27 cellular contexts compared by ENCODE assay signal in the genomic region with DNA sequence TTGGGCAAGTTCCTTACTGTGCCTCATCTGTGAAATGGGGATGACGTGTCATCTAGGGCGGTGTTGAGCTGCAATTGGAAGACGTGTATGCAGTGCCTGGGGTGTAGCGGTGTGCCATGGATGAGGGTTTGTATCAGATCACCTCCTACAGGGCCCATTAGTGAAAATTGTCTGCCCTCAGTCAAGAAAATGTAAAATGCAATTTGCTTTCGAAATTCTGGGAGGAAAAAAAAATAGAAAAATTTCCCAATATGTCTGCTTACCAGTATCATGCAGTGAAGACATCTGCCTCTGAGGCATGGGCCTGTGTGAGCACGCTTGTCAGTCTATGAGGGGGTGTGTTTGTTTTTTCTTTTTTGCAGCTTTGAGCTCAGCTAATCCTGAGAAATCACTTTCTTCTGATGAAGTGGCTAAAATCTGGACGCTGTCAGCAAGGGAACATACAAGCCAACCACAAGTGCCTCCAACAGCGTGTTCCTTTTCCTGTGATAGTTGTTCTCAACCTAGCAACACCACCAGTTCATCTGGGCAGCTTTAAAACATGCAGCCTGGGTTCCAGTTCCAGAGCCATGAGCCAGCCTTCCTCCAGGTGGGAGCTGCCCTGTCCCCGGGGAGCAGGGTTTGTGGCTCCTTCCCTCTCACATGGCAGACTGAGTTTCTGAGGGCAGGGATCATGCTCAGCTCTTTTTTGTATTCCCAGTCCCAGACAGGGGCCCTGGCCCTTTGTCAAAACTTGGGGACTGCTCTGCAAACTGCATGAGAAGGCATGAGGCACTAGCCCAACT. TPM values are rescaled to one million over a fixed set of nuclear protein-coding genes. Genes with fewer than 3 reads are reported as not detected.
DNase-seq lines count a peak whose midpoint lies in the region; ATAC-seq and TF ChIP-seq lines count a peak whose summit lies in the region.
"Had no signal": no experiment of that assay in that cellular context is flagged by ENCODE, and none has a peak within 500 bp of the region (broad histone marks: within the 10 kb centered on the region; RNA-seq: fewer than 3 reads in every experiment).

No MANE protein-coding gene starts in this region.

- no peaks in the 10 kb centered on the region for H3K36me3 ChIP-seq in RWPE2 (ENCODE audit: low read depth)
- H3K36me3 ChIP-seq in endodermal cell (ENCODE audit: control insufficient read depth, insufficient read depth, low read length) = no peaks in the 10 kb centered on the region
- peaks cover 0 to 2% of the 10 kb centered on the region in 2 donors for H3K36me3 ChIP-seq in neuronal stem cell (replicated peaks in 1 of 2; ENCODE audit: control insufficient read depth in 2 of 2, insufficient read depth in 2 of 2, low read length in 2 of 2)
- H3K36me3 ChIP-seq: HAP-1, Peyer's patch, thoracic aorta had no signal

- ATAC-seq in RWPE2 (ENCODE audit: low read depth) (peak; percentile 47; the same call in 2 of the 3 replicates), GM21367 (IDR thresholded peaks at IDR 0.05; ENCODE audit: unreplicated experiment) (no peak), left ventricle myocardium superior (no peak), GM21390 (IDR thresholded peaks at IDR 0.05; ENCODE audit: unreplicated experiment) (no peak)
- ATAC-seq: activated CD8-positive, alpha-beta T cell treated with anti-CD3 and anti-CD28 coated beads, Interleukin-2, amount 10 ng/mL, durations not matched to agents 7 days and 5 days; body of pancreas; natural killer cell; stimulated activated naive B cell treated with anti-CD40 and anti-IgM and Interleukin-4, amounts not matched to agents 10 μg/mL and 1 μg/mL and 100 μg/mL, for 72 hours had no signal

- peak overlapping the region; percentile 31 for H2AK5ac ChIP-seq in neuronal stem cell (ENCODE audit: low read depth, low read length)

- H3K4ac ChIP-seq in neuronal stem cell (ENCODE audit: low read length) = no peak overlapping the region

- H3K9me3 ChIP-seq in RWPE2 (ENCODE audit: severe bottlenecking) (no peaks in the 10 kb centered on the region), endodermal cell (ENCODE audit: control insufficient read depth, low read length) (no peaks in the 10 kb centered on the region), neuronal stem cell (replicated peaks in 1 of 2; ENCODE audit: control insufficient read depth in 2 of 2, insufficient read depth in 1 of 2, low read depth in 1 of 2, low read length in 2 of 2) (no peaks in the 10 kb centered on the region)
- H3K9me3 ChIP-seq: body of pancreas, HAP-1, Peyer's patch, SK-N-SH, thoracic aorta had no signal

- H2BK12ac ChIP-seq in neuronal stem cell (ENCODE audit: low read length) = no peak overlapping the region

- H3K23ac ChIP-seq in neuronal stem cell (ENCODE audit: low read depth, low read length, poor library complexity) = no peak overlapping the region

- H3K27ac Mint-ChIP-seq in endodermal cell = no peak overlapping the region
- H3K27ac Mint-ChIP-seq: activated CD8-positive, alpha-beta T cell treated with anti-CD3 and anti-CD28 coated beads, Interleukin-2, amount 10 ng/mL, durations not matched to agents 7 days and 5 days; activated naive CD4-positive, alpha-beta T cell treated with anti-CD3 and anti-CD28 coated beads, Interleukin-2, amount 50 U/mL, for 24 hours; activated T-cell treated with anti-CD3 and anti-CD28 coated beads, Interleukin-2, amount 50 U/mL, for 24 hours; CD4-positive, CD25-positive, alpha-beta regulatory T cell; natural killer cell; stimulated activated naive B cell treated with anti-CD40 and anti-IgM and Interleukin-4, amounts not matched to agents 10 μg/mL and 1 μg/mL and 100 μg/mL, for 72 hours had no signal

- H3K79me1 ChIP-seq in neuronal stem cell (ENCODE audit: low read depth, low read length) = no peaks in the 10 kb centered on the region

- H3K9me3 Mint-ChIP-seq in endodermal cell = no peaks in the 10 kb centered on the region
- H3K9me3 Mint-ChIP-seq: activated naive CD4-positive, alpha-beta T cell treated with anti-CD3 and anti-CD28 coated beads, Interleukin-2, amount 50 U/mL, for 24 hours; activated T-cell treated with anti-CD3 and anti-CD28 coated beads, Interleukin-2, amount 50 U/mL, for 24 hours; CD4-positive, CD25-positive, alpha-beta regulatory T cell; natural killer cell; stimulated activated naive B cell treated with anti-CD40 and anti-IgM and Interleukin-4, amounts not matched to agents 10 μg/mL and 1 μg/mL and 100 μg/mL, for 72 hours had no signal

- no peak overlapping the region for H3K27ac ChIP-seq in RWPE2 (ENCODE audit: poor library complexity, severe bottlenecking)
- no peak overlapping the region for H3K27ac ChIP-seq in endodermal cell (ENCODE audit: low read depth, low read length)
- H3K27ac ChIP-seq in neuronal stem cell (replicated peaks; ENCODE audit: low read length) = no peak overlapping the region
- H3K27ac ChIP-seq: body of pancreas, Peyer's patch, thoracic aorta had no signal

- H3K4me1 Mint-ChIP-seq in endodermal cell = no peaks in the 10 kb centered on the region
- H3K4me1 Mint-ChIP-seq: activated naive CD4-positive, alpha-beta T cell treated with anti-CD3 and anti-CD28 coated beads, Interleukin-2, amount 50 U/mL, for 24 hours; natural killer cell; stimulated activated naive B cell treated with anti-CD40 and anti-IgM and Interleukin-4, amounts not matched to agents 10 μg/mL and 1 μg/mL and 100 μg/mL, for 72 hours had no signal

- no peak overlapping the region for H3K18ac ChIP-seq in neuronal stem cell (ENCODE audit: low read length)

- peaks cover 21% of the 10 kb centered on the region for H3K27me3 Mint-ChIP-seq in endodermal cell (ENCODE audit: insufficient read depth)
- H3K27me3 Mint-ChIP-seq: activated naive CD4-positive, alpha-beta T cell treated with anti-CD3 and anti-CD28 coated beads, Interleukin-2, amount 50 U/mL, for 24 hours had no signal

- H3K14ac ChIP-seq in neuronal stem cell (ENCODE audit: low read length) = no peak overlapping the region

- intact Hi-C loops in left ventricle myocardium superior (cut with micrococcal nuclease) = loop anchor here (10.0 kb wide), 2 partner anchors 74 to 274 kb away; no protein-coding TSS in a partner anchor

- H3K36me3 Mint-ChIP-seq in endodermal cell (ENCODE audit: low read depth) = peaks cover 2% of the 10 kb centered on the region
- H3K36me3 Mint-ChIP-seq: activated naive CD4-positive, alpha-beta T cell treated with anti-CD3 and anti-CD28 coated beads, Interleukin-2, amount 50 U/mL, for 24 hours; CD4-positive, CD25-positive, alpha-beta regulatory T cell; natural killer cell; stimulated activated naive B cell treated with anti-CD40 and anti-IgM and Interleukin-4, amounts not matched to agents 10 μg/mL and 1 μg/mL and 100 μg/mL, for 72 hours had no signal

- H2BK5ac ChIP-seq in neuronal stem cell (ENCODE audit: low read length) = no peak overlapping the region

- H3K9ac ChIP-seq in endodermal cell (ENCODE audit: extremely low read depth, low read length, poor library complexity, severe bottlenecking) (no peak overlapping the region), neuronal stem cell (ENCODE audit: low read depth, low read length, poor library complexity) (no peak overlapping the region)
- H3K9ac ChIP-seq: SK-N-SH had no signal

- DNase-seq in Daoy (ENCODE audit: low read depth) = peak; percentile 18
- peak; percentile 29 for DNase-seq in RWPE2 (ENCODE audit: low spot score)
- peak; percentile 21 for DNase-seq in endodermal cell
- DNase-seq in neuronal stem cell (ENCODE audit: low spot score) = no peak
- DNase-seq in left ventricle myocardium superior = no peak
- DNase-seq in GDM1 (lab: John Stamatoyannopoulos, UW) = no peak
- DNase-seq: activated CD4-positive, CD25-positive, alpha-beta regulatory T cell; activated CD8-positive, alpha-beta T cell treated with anti-CD3 and anti-CD28 coated beads, Interleukin-2, amount 10 ng/mL, durations not matched to agents 7 days and 5 days; activated T-cell treated with anti-CD3 and anti-CD28 coated beads, Interleukin-2, amount 50 U/mL, for 24 hours; CD4-positive, CD25-positive, alpha-beta regulatory T cell; DMS153; mesendoderm; natural killer cell; NCI-H2029; Peyer's patch; SK-N-SH; stimulated activated CD4-positive, alpha-beta T cell treated with anti-CD3 and anti-CD28 coated beads, Interleukin-2, amount 100 ng/mL, for 24 hours; stimulated activated naive B cell treated with anti-CD40 and anti-IgM and Interleukin-4, amounts not matched to agents 10 μg/mL and 1 μg/mL and 100 μg/mL, for 72 hours; T-helper 9 cell had no signal

- no peak overlapping the region for H3K4me3 Mint-ChIP-seq in endodermal cell
- H3K4me3 Mint-ChIP-seq: activated CD8-positive, alpha-beta T cell treated with anti-CD3 and anti-CD28 coated beads, Interleukin-2, amount 10 ng/mL, durations not matched to agents 7 days and 5 days; activated naive CD4-positive, alpha-beta T cell treated with anti-CD3 and anti-CD28 coated beads, Interleukin-2, amount 50 U/mL, for 24 hours; activated T-cell treated with anti-CD3 and anti-CD28 coated beads, Interleukin-2, amount 50 U/mL, for 24 hours; CD4-positive, CD25-positive, alpha-beta regulatory T cell; natural killer cell; stimulated activated naive B cell treated with anti-CD40 and anti-IgM and Interleukin-4, amounts not matched to agents 10 μg/mL and 1 μg/mL and 100 μg/mL, for 72 hours had no signal

- H3K27me3 ChIP-seq in RWPE2 (ENCODE audit: insufficient read depth, poor library complexity, severe bottlenecking) (no peaks in the 10 kb centered on the region), endodermal cell (ENCODE audit: control insufficient read depth, insufficient read depth, low read length, poor library complexity, severe bottlenecking) (peaks cover 6% of the 10 kb centered on the region), neuronal stem cell (ENCODE audit: control insufficient read depth in 3 of 3, insufficient read depth in 3 of 3, low read depth in 1 of 3, low read length in 3 of 3) (no peaks in the 10 kb centered on the region)
- H3K27me3 ChIP-seq: body of pancreas, Peyer's patch had no signal

- no peak overlapping the region for H2AFZ ChIP-seq in neuronal stem cell (ENCODE audit: low read length)

- no peak overlapping the region for H2BK120ac ChIP-seq in neuronal stem cell (ENCODE audit: low read depth, low read length)

- no peak overlapping the region for H4K8ac ChIP-seq in neuronal stem cell (ENCODE audit: low read depth, low read length)

- H3K4me3 ChIP-seq in RWPE2 (ENCODE audit: severe bottlenecking) (no peak overlapping the region), endodermal cell (ENCODE audit: low read length) (no peak overlapping the region), neuronal stem cell (ENCODE audit: low read length in 2 of 2) (no peak overlapping the region)
- H3K4me3 ChIP-seq: body of pancreas, HAP-1, Peyer's patch, thoracic aorta had no signal

- no peak overlapping the region for H4K91ac ChIP-seq in neuronal stem cell (ENCODE audit: low read depth, low read length, poor library complexity)

- H3K4me1 ChIP-seq in RWPE2 (ENCODE audit: insufficient read depth, poor library complexity, severe bottlenecking) (peaks cover 8% of the 10 kb centered on the region), endodermal cell (ENCODE audit: control insufficient read depth, insufficient read depth, low read length) (no peaks in the 10 kb centered on the region), neuronal stem cell (ENCODE audit: control insufficient read depth in 2 of 2, insufficient read depth in 1 of 2, low read depth in 1 of 2, low read length in 2 of 2) (peaks cover 0 to 8% of the 10 kb centered on the region in 2 donors)
- H3K4me1 ChIP-seq: body of pancreas, HAP-1, Peyer's patch had no signal

- no peak overlapping the region for H2BK15ac ChIP-seq in neuronal stem cell (ENCODE audit: low read length)

- 87 to 97% methylated on average over 8 to 9 of the region's 9 CpGs for WGBS in endodermal cell (ENCODE audit: insufficient coverage in 1 of 2, insufficient read length in 1 of 2), 2 experiments
- no CpG with 5 or more reads among the region's 9 CpGs for WGBS in neuronal stem cell (ENCODE audit: extremely low coverage in 2 of 2, insufficient read length in 2 of 2, insufficient replicate concordance in 1 of 2), 2 donors

- TF ChIP-seq CTCF in RWPE2 (IDR thresholded peaks at IDR 0.05; ENCODE audit: poor library complexity, severe bottlenecking) (no peak), endodermal cell (conservative IDR thresholded peaks at IDR 0.05) (no peak)

- no peak overlapping the region for H3K4me2 ChIP-seq in neuronal stem cell (ENCODE audit: insufficient read depth, low read length, poor library complexity, severe bottlenecking)

RNA-seq across cellular contexts. Expression of gene FAM241B, which starts 10.3 kb away (rescaled TPM):
- total RNA-seq in Daoy (2014; rRNA removed; shearing (Covaris generic)) = 2.8 and 4.6 TPM in 2 replicates
- total RNA-seq in endodermal cell (10 to 100 TPM; 27.1 to 42.0 TPM), left ventricle myocardium superior (2.8 TPM)
- 12.0 TPM for polyA plus RNA-seq in endodermal cell (2013, experiment 1 of 2)
- polyA plus RNA-seq in endodermal cell (2013, experiment 2 of 2) = 10.8 TPM
- 21.0 TPM for polyA plus RNA-seq in neuronal stem cell (2013, experiment 1 of 2)
- 22.3 TPM for polyA plus RNA-seq in neuronal stem cell (2013, experiment 2 of 2)
- total RNA-seq: endothelial cell of umbilical vein, skeletal muscle tissue had no signal

Comparison
In these comparisons a context has a peak if more than half of its experiments do, and no peak if none do; other contexts are left out.
1. DNase-seq: peak in Daoy (single experiment), RWPE2 (single experiment) and endodermal cell (single experiment); none in neuronal stem cell (single experiment), left ventricle myocardium superior (single experiment) and GDM1 (single experiment).